In the genomic region with DNA sequence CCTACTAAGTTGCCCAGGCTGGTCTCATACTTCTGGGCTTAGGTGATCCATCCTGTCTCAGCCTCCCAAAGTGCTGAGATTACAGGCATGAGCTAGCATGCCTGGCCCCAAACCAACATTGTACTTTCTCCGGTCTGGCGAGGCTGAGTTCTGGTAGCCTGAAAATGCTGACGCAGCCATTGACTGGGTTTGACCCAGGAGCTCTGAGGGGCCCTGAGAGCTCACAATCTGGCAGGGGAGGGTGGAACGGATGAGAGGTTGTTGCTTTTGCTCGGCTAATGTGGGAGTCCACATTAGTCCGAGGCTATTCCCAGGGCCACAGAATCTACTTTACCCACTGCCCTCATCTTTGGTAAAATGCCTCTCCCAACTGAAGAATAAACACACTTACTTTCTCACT, we compare ENCODE assay signal across 13 cellular contexts.
"Had no signal": no experiment of that assay in that cellular context is flagged by ENCODE, and none has a peak within 500 bp of the region (broad histone marks: within the 10 kb centered on the region; RNA-seq: fewer than 3 reads in every experiment).

No MANE protein-coding gene starts in this region.

- H3K27ac ChIP-seq: breast epithelium had no signal

- H3K4me3 ChIP-seq: breast epithelium had no signal

- H3K36me3 ChIP-seq: breast epithelium had no signal

- ATAC-seq: activated naive CD8-positive, alpha-beta T cell treated with anti-CD3 and anti-CD28 coated beads, Interleukin-2, amount 50 U/mL, for 24 hours had no signal

- DNase-seq: activated CD4-positive, alpha-beta T cell treated with anti-CD3 and anti-CD28 coated beads, Interleukin-2, amount 50 U/mL, for 1 hour; activated CD4-positive, CD25-positive, alpha-beta regulatory T cell; activated naive CD4-positive, alpha-beta T cell; activated naive CD8-positive, alpha-beta T cell treated with anti-CD3 and anti-CD28 coated beads, Interleukin-2, amount 50 U/mL, for 24 hours; aorta; cerebellar nuclear complex; effector memory CD4-positive, alpha-beta T cell; immature natural killer cell; occipital lobe; stimulated activated CD4-positive, alpha-beta T cell treated with anti-CD3 and anti-CD28 coated beads, Interleukin-4, amount 100 ng/mL, for 1 hour; stimulated activated naive CD4-positive, alpha-beta T cell; substantia nigra had no signal

- H3K4me1 ChIP-seq: breast epithelium had no signal

- H3K9me3 ChIP-seq: breast epithelium had no signal
